In the genomic region with DNA sequence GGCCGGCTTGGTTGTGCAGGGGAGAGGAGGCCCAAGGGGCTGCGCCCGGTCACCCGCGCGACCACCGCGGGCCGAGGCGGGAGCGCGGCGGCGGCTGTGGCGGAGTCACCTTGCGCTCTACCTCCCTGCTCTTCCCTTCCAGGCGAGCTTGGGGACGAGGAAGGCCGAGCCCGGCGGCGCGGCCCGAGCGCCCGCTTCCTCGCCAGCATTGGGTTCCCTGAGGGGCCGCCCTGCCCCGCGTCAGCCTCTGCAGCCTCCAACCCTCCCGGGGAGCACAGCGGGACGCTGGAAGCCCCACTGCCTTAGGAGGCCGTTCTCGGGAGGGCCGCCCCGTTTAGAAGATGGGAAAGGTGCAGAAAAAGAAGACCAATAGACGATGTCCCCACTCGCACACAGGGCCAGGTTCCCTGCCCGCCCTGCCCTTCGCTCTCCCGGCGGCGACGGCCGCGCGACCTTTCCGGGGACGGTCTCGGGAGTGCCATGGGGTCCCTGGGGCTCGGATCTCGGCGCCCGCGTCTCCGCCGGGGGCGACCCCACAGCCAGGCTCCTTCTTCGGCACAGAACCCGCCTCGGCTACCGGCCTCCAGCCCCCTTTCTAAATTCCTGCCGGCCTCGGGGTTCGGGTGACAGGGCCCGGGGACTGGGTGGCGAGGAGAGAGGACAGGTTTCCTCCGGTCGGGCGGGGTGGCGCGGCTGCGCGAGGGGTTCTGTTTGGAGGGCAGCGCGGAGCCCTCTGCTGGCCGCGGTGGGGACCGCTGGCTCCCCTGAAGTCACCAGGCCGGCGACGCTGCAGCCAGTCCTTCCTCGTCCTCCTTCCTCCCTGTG, we compare ENCODE assay signal across 8 cellular contexts.
DNase-seq lines count a peak whose midpoint lies in the region; ATAC-seq and TF ChIP-seq lines count a peak whose summit lies in the region.

No MANE protein-coding gene starts in this region.

- no peak overlapping the region for H3K27ac ChIP-seq in OCI-LY1 (ENCODE audit: low read depth, low read length, poor library complexity, severe bottlenecking)

- peak; percentile 87 for TF ChIP-seq CTCF in GM20000 (IDR thresholded peaks at IDR 0.05; ENCODE audit: extremely low read depth, missing control alignments)
- TF ChIP-seq CTCF in OCI-LY1 (IDR thresholded peaks at IDR 0.05; ENCODE audit: low read length): peak; percentile 87
- TF ChIP-seq CTCF in mucosa of descending colon (IDR thresholded peaks at IDR 0.05): peak; percentile 95

- ATAC-seq in mucosa of descending colon: peak; percentile 96

- peak overlapping the region; percentile 60 for H3K4me3 ChIP-seq in OCI-LY1 (ENCODE audit: low read depth, low read length, poor library complexity, severe bottlenecking)
- H3K4me3 ChIP-seq in mucosa of descending colon: peak overlapping the region; percentile 32

- H3K27me3 ChIP-seq in OCI-LY1 (ENCODE audit: insufficient read depth, low read length): 0 out of 2 replicates have a peak, but pooled peaks cover 3% of the 10 kb centered on the region

- H2AFZ ChIP-seq in OCI-LY1 (ENCODE audit: low read length): no peak overlapping the region

- no peaks in the 10 kb centered on the region for H3K9me3 ChIP-seq in OCI-LY1 (ENCODE audit: low read length)
- no peaks in the 10 kb centered on the region for H3K9me3 ChIP-seq in mucosa of descending colon

- DNase-seq in COLO829 (ENCODE audit: low spot score): peak; percentile 83
- DNase-seq in GM20000 (ENCODE audit: low spot score): peak; percentile 96
- peak; percentile 40 for DNase-seq in HS-27A (ENCODE audit: low read depth)
- peak; percentile 86 for DNase-seq in activated T-cell treated with anti-CD3 and anti-CD28 coated beads for 48 hours (ENCODE audit: low read depth)
- DNase-seq in erythroblast (lab: John Stamatoyannopoulos, UW): peak; percentile 84 to 90
- DNase-seq in mucosa of descending colon: peak; percentile 92 to 95 (median 94)
- DNase-seq in stimulated activated CD8-positive, alpha-beta memory T cell treated with anti-CD3 and anti-CD28 coated beads, Interleukin-2, amount 100 ng/mL, for 48 hours (ENCODE audit: low read depth in 2 of 2): peak; percentile 85 to 86

- peak overlapping the region; percentile 41; the same call in 1 of the 2 replicates for H3K9ac ChIP-seq in OCI-LY1 (ENCODE audit: low read length)

- intact Hi-C loops in mucosa of descending colon (cut with DNase I, micrococcal nuclease): loop anchor here (5.0 to 10.0 kb wide), 2 partner anchors 56 to 58 kb away; no protein-coding TSS in a partner anchor

- peak overlapping the region; percentile 69 for H3K4me2 ChIP-seq in OCI-LY1 (ENCODE audit: low read length)

- no peaks in the 10 kb centered on the region for H3K9me2 ChIP-seq in OCI-LY1 (ENCODE audit: low read depth, low read length)

- no peaks in the 10 kb centered on the region for H4K20me1 ChIP-seq in OCI-LY1 (ENCODE audit: insufficient read depth, low read length)

- no peaks in the 10 kb centered on the region for H3F3A ChIP-seq in OCI-LY1 (ENCODE audit: insufficient read depth, low read length)

- H3K79me2 ChIP-seq in OCI-LY1 (ENCODE audit: insufficient read depth, low read length): no peaks in the 10 kb centered on the region

- TF ChIP-seq POLR2A in erythroblast (IDR thresholded peaks at IDR 0.05; ENCODE audit: low read length): no peak

- no peaks in the 10 kb centered on the region for H3K36me3 ChIP-seq in OCI-LY1 (ENCODE audit: insufficient read depth, low read length)
- H3K36me3 ChIP-seq in mucosa of descending colon (ENCODE audit: low read depth): no peaks in the 10 kb centered on the region

- H3K4me1 ChIP-seq in OCI-LY1 (ENCODE audit: insufficient read depth, low read length, severe bottlenecking) (peaks cover 5% of the 10 kb centered on the region), mucosa of descending colon (ENCODE audit: low read depth) (peaks cover 11% of the 10 kb centered on the region)

Comparison
In these comparisons a context has a peak if more than half of its experiments do, and no peak if none do; other contexts are left out.
1. DNase-seq: peak in every context shown above with its lines; median percentile 96 in GM20000; 94 in mucosa of descending colon; 87 in erythroblast; 86 in activated T-cell treated with anti-CD3 and anti-CD28 coated beads for 48 hours; 86 in stimulated activated CD8-positive, alpha-beta memory T cell treated with anti-CD3 and anti-CD28 coated beads, Interleukin-2, amount 100 ng/mL, for 48 hours; 83 in COLO829; 40 in HS-27A.